Comparison of ENCODE assay signal across 8 cellular contexts in genomic region chr19:46016426-46017094, GRCh38. TPM values are rescaled to one million over a fixed set of nuclear protein-coding genes. Genes with fewer than 3 reads are reported as not detected.
DNase-seq lines count a peak whose midpoint lies in the region; ATAC-seq and TF ChIP-seq lines count a peak whose summit lies in the region.

No MANE protein-coding gene starts in this region.

- TF ChIP-seq CTCF in body of pancreas (IDR thresholded peaks at IDR 0.05), result peak; percentile 64 to 92 (median 69)

- H3F3A ChIP-seq in GM23248 (ENCODE audit: insufficient read depth), result no peaks in the 10 kb centered on the region

- WGBS in GM23248 (ENCODE audit: low coverage in 1 of 2, low lambda C conversion rate in 2 of 2, missing lambda C conversion rate in 2 of 2), 2 experiments, result 1 to 2% methylated on average over 32 to 47 of the region's 48 CpGs
- 1% methylated on average over 24 to 48 of the region's 48 CpGs for WGBS in body of pancreas, 2 donors

- H3K27ac ChIP-seq in BLaER1 (no peak overlapping the region), GM23248 (no peak overlapping the region), body of pancreas (peak overlapping the region in 1 of 4 donors; percentile 44), iPS-18a (ENCODE audit: low read length) (no peak overlapping the region)

- intact Hi-C loops in body of pancreas (cut with DNase I), result no loop called here

- peaks cover 36% of the 10 kb centered on the region for H3K27me3 ChIP-seq in BLaER1
- H3K27me3 ChIP-seq in GM23248 (replicated peaks; ENCODE audit: insufficient read depth), result peaks cover 12% of the 10 kb centered on the region; the same call in 1 of the 2 replicates
- no peaks in the 10 kb centered on the region for H3K27me3 ChIP-seq in body of pancreas
- peaks cover 32% of the 10 kb centered on the region for H3K27me3 ChIP-seq in iPS-18a (ENCODE audit: control insufficient read depth, insufficient read depth, low read length)
- peaks cover 19% of the 10 kb centered on the region for H3K27me3 ChIP-seq in skeletal muscle satellite cell (ENCODE audit: control insufficient read depth, insufficient read depth, low read length)

- no peaks in the 10 kb centered on the region for H3K9me2 ChIP-seq in GM23248 (ENCODE audit: insufficient read depth)

- peak; percentile 84 for ATAC-seq in body of pancreas
- ATAC-seq in GM21619 (IDR thresholded peaks at IDR 0.05; ENCODE audit: unreplicated experiment), result no peak

- peak; percentile 91 for DNase-seq in GM23248
- peak; percentile 83 for DNase-seq in NCI-H1694 (lab: John Stamatoyannopoulos, UW)
- peak; percentile 61 for DNase-seq in UCSD-AML1 (lab: John Stamatoyannopoulos, UW; ENCODE audit: unreplicated experiment)
- peak; percentile 82 to 87 (median 86) for DNase-seq in body of pancreas

- H3K79me2 ChIP-seq in GM23248 (ENCODE audit: insufficient read depth), result no peaks in the 10 kb centered on the region

- in situ Hi-C loops in GM23248 (cut with MboI), result no loop called here

- peak overlapping the region; percentile 64 for H2AFZ ChIP-seq in GM23248

- TF ChIP-seq POLR2A in body of pancreas (IDR thresholded peaks at IDR 0.05), result no peak

- H4K20me1 ChIP-seq in BLaER1, result peaks cover 53% of the 10 kb centered on the region
- H4K20me1 ChIP-seq in GM23248 (ENCODE audit: insufficient read depth), result no peaks in the 10 kb centered on the region

- H3K9ac ChIP-seq in BLaER1 (peak overlapping the region; percentile 57; the same call in 1 of the 2 replicates), GM23248 (no peak overlapping the region), iPS-18a (ENCODE audit: low read length) (no peak overlapping the region), skeletal muscle satellite cell (ENCODE audit: low read depth, low read length) (no peak overlapping the region)

- H3K36me3 ChIP-seq in BLaER1, result peaks cover 26% of the 10 kb centered on the region
- no peaks in the 10 kb centered on the region for H3K36me3 ChIP-seq in GM23248 (ENCODE audit: low read depth)
- no peaks in the 10 kb centered on the region for H3K36me3 ChIP-seq in body of pancreas (replicated peaks in 1 of 2; ENCODE audit: insufficient read depth in 1 of 2, low read depth in 2 of 2)
- no peaks in the 10 kb centered on the region for H3K36me3 ChIP-seq in iPS-18a (ENCODE audit: control insufficient read depth, low read depth, low read length)
- H3K36me3 ChIP-seq in skeletal muscle satellite cell (ENCODE audit: insufficient read depth, low read length), result no peaks in the 10 kb centered on the region

- H3K9me3 ChIP-seq in BLaER1 (no peaks in the 10 kb centered on the region), GM23248 (ENCODE audit: low read depth) (no peaks in the 10 kb centered on the region), body of pancreas (no peaks in the 10 kb centered on the region), iPS-18a (ENCODE audit: control insufficient read depth, low read depth, low read length) (no peaks in the 10 kb centered on the region), skeletal muscle satellite cell (replicated peaks; ENCODE audit: low read length) (no peaks in the 10 kb centered on the region)

- H3K4me3 ChIP-seq in BLaER1, result peak overlapping the region; percentile 69
- H3K4me3 ChIP-seq in GM23248, result peak overlapping the region; percentile 72
- peak overlapping the region; percentile 14 to 61 for H3K4me3 ChIP-seq in body of pancreas
- H3K4me3 ChIP-seq in iPS-18a (ENCODE audit: low read length), result peak overlapping the region; percentile 50
- H3K4me3 ChIP-seq in skeletal muscle satellite cell (ENCODE audit: low read length), result peak overlapping the region; percentile 72

- peak overlapping the region; percentile 93 for H3K4me2 ChIP-seq in BLaER1
- H3K4me2 ChIP-seq in GM23248 (ENCODE audit: unreplicated experiment), result peak overlapping the region; percentile 95
- H3K4me2 ChIP-seq in skeletal muscle satellite cell (ENCODE audit: low read length), result peak overlapping the region; percentile 86

- peaks cover 36% of the 10 kb centered on the region for H3K4me1 ChIP-seq in BLaER1
- H3K4me1 ChIP-seq in GM23248 (ENCODE audit: insufficient read depth), result no peaks in the 10 kb centered on the region
- H3K4me1 ChIP-seq in body of pancreas, result peaks cover 24% of the 10 kb centered on the region
- H3K4me1 ChIP-seq in iPS-18a (ENCODE audit: control insufficient read depth, low read depth, low read length), result peaks cover 10% of the 10 kb centered on the region
- H3K4me1 ChIP-seq in skeletal muscle satellite cell (ENCODE audit: control insufficient read depth, insufficient read depth, low read length), result peaks cover 25% of the 10 kb centered on the region

RNA-seq across cellular contexts. Expression of gene PGLYRP1, which starts 6.3 kb away (rescaled TPM):
- not detected in 2 replicates for total RNA-seq in GM23248 (2014; rRNA removed; shearing (Covaris generic))
- polyA plus RNA-seq in GM23248 (2016; fragmentation: Nextera tagmentation; extraction: Ambion mirVana), result not detected in 2 replicates
- not detected for total RNA-seq in body of pancreas
- not detected in 2 replicates for total RNA-seq in skeletal muscle satellite cell (2012; rRNA removed)

RNA-seq across cellular contexts. Expression of gene CCDC61, which starts 21.3 kb away (rescaled TPM):
- total RNA-seq in GM23248 (2014; rRNA removed; shearing (Covaris generic)), result 6.9 and 9.0 TPM in 2 replicates
- polyA plus RNA-seq in GM23248 (2016; fragmentation: Nextera tagmentation; extraction: Ambion mirVana), result 1.6 and 2.6 TPM in 2 replicates
- 10 to 100 TPM in 1 of 2 donors, 1 to 10 TPM in 1; 7.8 to 14.5 TPM for total RNA-seq in body of pancreas
- 4.6 and 5.0 TPM in 2 replicates for total RNA-seq in skeletal muscle satellite cell (2012; rRNA removed)

RNA-seq across cellular contexts. Expression of gene IGFL4, which starts 24.2 kb away (rescaled TPM):
- total RNA-seq in GM23248 (2014; rRNA removed; shearing (Covaris generic)), result not detected in 2 replicates
- polyA plus RNA-seq in GM23248 (2016; fragmentation: Nextera tagmentation; extraction: Ambion mirVana), result not detected in 2 replicates
- total RNA-seq in body of pancreas, result not detected
- not detected in 2 replicates for total RNA-seq in skeletal muscle satellite cell (2012; rRNA removed)

RNA-seq across cellular contexts. Expression of gene NOVA2, which starts 42.9 kb away (rescaled TPM):
- total RNA-seq in GM23248 (2014; rRNA removed; shearing (Covaris generic)), result not detected in 2 replicates
- not detected in 2 replicates for polyA plus RNA-seq in GM23248 (2016; fragmentation: Nextera tagmentation; extraction: Ambion mirVana)
- 1 to 10 TPM; 1.3 to 1.6 TPM for total RNA-seq in body of pancreas
- total RNA-seq in skeletal muscle satellite cell (2012; rRNA removed), result not detected in 2 replicates
